ENCODE assay signal across 17 cellular contexts in genomic region chr1:158933621-158934020, GRCh38. TPM values are rescaled to one million over a fixed set of nuclear protein-coding genes. Genes with fewer than 3 reads are reported as not detected.
DNase-seq lines count a peak whose midpoint lies in the region; ATAC-seq and TF ChIP-seq lines count a peak whose summit lies in the region.
"Had no signal": no experiment of that assay in that cellular context is flagged by ENCODE, and none has a peak within 500 bp of the region (broad histone marks: within the 10 kb centered on the region; RNA-seq: fewer than 3 reads in every experiment).

No MANE protein-coding gene starts in this region.

- peak overlapping the region; percentile 63 to 86 (median 79) for H3K4me3 Mint-ChIP-seq in T-cell

- H3K4me3 ChIP-seq in GM12865 (ENCODE audit: low read depth, low read length) (no peak overlapping the region), lower lobe of right lung (peak overlapping the region; percentile 34), ascending aorta (no peak overlapping the region)
- H3K4me3 ChIP-seq: lung, SK-N-MC, testis had no signal

- H3K27ac ChIP-seq in lower lobe of right lung: no peak overlapping the region
- no peak overlapping the region for H3K27ac ChIP-seq in ascending aorta
- H3K27ac ChIP-seq: SK-N-MC, testis had no signal

- H3K9me3 ChIP-seq in lower lobe of right lung (no peaks in the 10 kb centered on the region), ascending aorta (no peaks in the 10 kb centered on the region)
- H3K9me3 ChIP-seq: testis had no signal

- H3K4me1 Mint-ChIP-seq in T-cell: peaks cover 31 to 50% (median 42%) of the 10 kb centered on the region in 3 donors

- H3K27me3 Mint-ChIP-seq in T-cell: peaks cover 0 to 5% of the 10 kb centered on the region in 2 donors

- TF ChIP-seq CTCF in GM12865 (IDR thresholded peaks at IDR 0.05; ENCODE audit: insufficient read depth, low read depth, low read length, missing control alignments): no peak
- no peak for TF ChIP-seq CTCF in lower lobe of right lung (IDR thresholded peaks at IDR 0.05)
- TF ChIP-seq CTCF in ascending aorta (IDR thresholded peaks at IDR 0.05): no peak

- CTCF ChIA-PET in T-cell (lab: Charles Lee): interaction anchor here in 1 of 2 donors (1.0 kb wide), 1 partner anchor 29 kb away, joined by 4 read pairs; no protein-coding TSS in a partner anchor

- no peaks in the 10 kb centered on the region for H3K27me3 ChIP-seq in lower lobe of right lung (ENCODE audit: low read depth)
- H3K27me3 ChIP-seq in ascending aorta: no peaks in the 10 kb centered on the region
- H3K27me3 ChIP-seq: testis had no signal

- intact Hi-C loops in lower lobe of right lung (cut with DNase I): no loop called here
- intact Hi-C loops in ascending aorta (cut with DNase I): no loop called here
- intact Hi-C loops in head of caudate nucleus (cut with DNase I): no loop called here

- peak; percentile 11 for DNase-seq in GM12865 (ENCODE audit: low read depth)
- no peak for DNase-seq in T-cell
- DNase-seq in lower lobe of right lung: no peak
- DNase-seq in ascending aorta (ENCODE audit: low spot score in 2 of 2): no peak
- DNase-seq in stimulated activated CD4-positive, alpha-beta T cell treated with anti-CD3 and anti-CD28 coated beads, Interleukin-12 subunit alpha, Interleukin-12 subunit beta, amount 100 ng/mL, for 4 hours: no peak
- DNase-seq in head of caudate nucleus: no peak
- no peak for DNase-seq in NOMO-1 (lab: John Stamatoyannopoulos, UW; ENCODE audit: unreplicated experiment in 2 of 2)
- DNase-seq: activated CD4-positive, CD25-positive, alpha-beta regulatory T cell; C1 segment of cervical spinal cord; NCI-H2081 treated with DMSO at 0.1 percent for 48 hours; occipital lobe; testis had no signal

- no peaks in the 10 kb centered on the region for H3K4me1 ChIP-seq in lower lobe of right lung
- H3K4me1 ChIP-seq in ascending aorta: no peaks in the 10 kb centered on the region
- H3K4me1 ChIP-seq: testis had no signal

- peak overlapping the region; percentile 59 to 90 for H3K27ac Mint-ChIP-seq in T-cell

- no peaks in the 10 kb centered on the region for H3K36me3 ChIP-seq in lower lobe of right lung
- H3K36me3 ChIP-seq in ascending aorta: no peaks in the 10 kb centered on the region

- peaks cover 0 to 4% (median 0%) of the 10 kb centered on the region in 3 donors for H3K9me3 Mint-ChIP-seq in T-cell

- ATAC-seq in GM21360 (IDR thresholded peaks at IDR 0.05; ENCODE audit: unreplicated experiment) (peak; percentile 63), T-cell (replicated peaks in 1 of 4) (peak in 1 of 4 experiments; percentile 35), lower lobe of right lung (no peak)

- peaks cover 26% of the 10 kb centered on the region for H3K36me3 Mint-ChIP-seq in T-cell

- POLR2A ChIA-PET in T-cell (lab: Charles Lee): no interaction called here

RNA-seq across cellular contexts. Expression of gene PYHIN1, which starts 2.3 kb away (rescaled TPM):
- 10 to 100 TPM; 32.6 to 65.4 (median 35.4) TPM for total RNA-seq in T-cell
- total RNA-seq in lower lobe of right lung: 3.9 TPM
- 2.8 TPM for total RNA-seq in ascending aorta
- total RNA-seq: dermis microvascular lymphatic vessel endothelial cell, occipital lobe, skeletal muscle tissue had no signal
